In the genomic region with DNA sequence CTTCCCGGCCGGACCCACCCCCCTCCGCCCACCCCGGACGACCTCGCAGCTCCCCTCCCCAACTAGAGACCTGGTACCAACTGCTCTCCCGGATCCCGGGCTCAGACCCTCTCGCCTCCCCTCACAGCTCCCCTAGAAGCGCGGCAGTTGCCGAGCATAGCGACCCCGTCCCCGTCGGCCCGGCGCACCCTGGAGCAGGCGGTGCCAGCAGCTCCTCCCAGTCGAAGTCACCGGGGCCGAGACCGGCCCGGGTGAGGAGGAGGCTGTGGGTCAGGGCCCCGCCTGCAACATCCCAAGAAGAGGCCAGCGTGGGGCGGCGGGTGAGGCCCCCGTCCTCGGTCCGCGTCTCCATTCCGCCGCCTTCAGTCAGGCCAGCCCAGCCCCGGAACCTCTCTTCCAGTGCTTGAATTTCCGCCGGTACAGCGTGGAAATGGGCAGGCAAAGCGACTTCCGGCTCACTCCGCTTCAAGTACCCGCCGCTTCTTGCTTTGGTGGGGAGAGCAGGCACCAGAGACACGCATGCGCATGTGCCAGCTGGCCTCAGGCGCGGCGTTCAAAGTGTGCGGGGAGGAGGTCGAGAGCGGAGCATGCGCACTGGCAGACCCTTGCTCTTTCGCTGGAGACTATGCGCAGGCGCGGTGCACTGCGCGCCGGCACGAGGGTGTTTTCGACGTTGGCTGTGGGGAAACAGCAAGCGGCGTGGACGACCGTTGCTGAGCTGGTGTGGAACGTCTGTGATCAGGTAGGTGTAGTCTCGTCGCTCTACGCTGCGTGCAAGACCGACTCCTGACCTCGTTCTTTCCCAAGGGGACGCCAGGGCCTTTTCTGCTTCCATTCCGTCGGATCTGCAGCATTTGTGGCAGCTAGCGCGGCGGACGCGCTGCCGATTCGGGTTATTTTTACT, we compare ENCODE assay signal across 8 cellular contexts. TPM values are rescaled to one million over a fixed set of nuclear protein-coding genes. Genes with fewer than 3 reads are reported as not detected.
DNase-seq lines count a peak whose midpoint lies in the region; ATAC-seq and TF ChIP-seq lines count a peak whose summit lies in the region.

TSS of gene C10orf88 (minus strand) at position 401 of the 904 bp plus-strand sequence. CDS start at position 352, 49 bp downstream.

- POLR2A ChIA-PET in AG04449 (lab: Yijun Ruan, JAX) (interaction anchor here (1.4 kb wide), 1 partner anchor 26 kb away, joined by 4 read pairs; the partner anchor contains the start of gene PSTK), WTC11 (lab: Charles Lee) (interaction anchor here (0.9 to 1.4 kb wide), 2 partner anchors 74 to 109 kb away, joined by 3 read pairs; partner anchors contain the start of gene CUZD1)

- H3K4me1 Mint-ChIP-seq in WTC11 (peaks cover 11% of the 10 kb centered on the region), immature natural killer cell (peaks cover 26 to 37% of the 10 kb centered on the region in 2 donors)

- H3K27me3 Mint-ChIP-seq in WTC11 (ENCODE audit: low read depth) (peaks cover 45% of the 10 kb centered on the region), immature natural killer cell (ENCODE audit: low read depth in 3 of 3) (peaks cover 5 to 18% (median 6%) of the 10 kb centered on the region in 3 donors)

- H3K4me3 ChIP-seq in AG04449 (ENCODE audit: low read depth, low read length): peak within 1 kb of the TSS; percentile 80

- H3K4me3 Mint-ChIP-seq in WTC11 (peak within 1 kb of the TSS; percentile 73), immature natural killer cell (peak within 1 kb of the TSS; percentile 89 to 95 (median 94))

- ATAC-seq in GM18907 (IDR thresholded peaks at IDR 0.05; ENCODE audit: unreplicated experiment) (peak; percentile 98), HG03159 (IDR thresholded peaks at IDR 0.05; ENCODE audit: unreplicated experiment) (peak; percentile 97), WTC11 (peak; percentile 99)

- H3K36me3 Mint-ChIP-seq in WTC11 (peaks cover 9% of the 10 kb centered on the region; the same call in 1 of the 2 replicates), immature natural killer cell (peaks cover 0 to 9% (median 3%) of the 10 kb centered on the region in 3 donors)

- H3K9me3 Mint-ChIP-seq in WTC11 (peaks cover 16% of the 10 kb centered on the region), immature natural killer cell (no peaks in the 10 kb centered on the region)

- CTCF ChIA-PET in AG04449 (lab: Yijun Ruan, JAX) (interaction anchor here (0.9 to 3.8 kb wide), 3 partner anchors 9 to 32 kb away, joined by 3 to 24 read pairs (median 4); partner anchors contain the start of gene PSTK), WTC11 (lab: Charles Lee) (interaction anchor here (1.6 kb wide), 1 partner anchor 28 kb away, joined by 4 read pairs; no protein-coding TSS in a partner anchor)

- H3K27ac ChIP-seq in caudate nucleus (ENCODE audit: low read depth, low read length): peak within 1 kb of the TSS; percentile 77

- H3K27ac Mint-ChIP-seq in WTC11 (no peak within 1 kb of the TSS), immature natural killer cell (peak within 1 kb of the TSS; percentile 63 to 85 (median 80))

- TF ChIP-seq CTCF in AG04449 (IDR thresholded peaks at IDR 0.05; ENCODE audit: insufficient read depth, low read length, missing control alignments) (peak; percentile 1), WTC11 (IDR thresholded peaks at IDR 0.05) (no peak)

- DNase-seq in AG04449 (ENCODE audit: low read depth, low spot score) (peak; percentile 93), NCI-H2227 treated with DMSO at 0.1 percent for 48 hours (lab: John Stamatoyannopoulos, UW) (peak; percentile 95), WTC11 (ENCODE audit: low spot score) (peak; percentile 96), caudate nucleus (lab: John Stamatoyannopoulos, UW) (peak; percentile 32 to 98 (median 96)), immature natural killer cell (peak; percentile 96 to 99 (median 98)), smooth muscle cell of the brain vasculature (ENCODE audit: low read depth, low spot score) (peak; percentile 96)

TF ChIP-seq in WTC11, 78 proteins besides CTCF, POLR2A, EP300 and RAD21 (continues in another document):
- TF ChIP-seq, protein P1, sequence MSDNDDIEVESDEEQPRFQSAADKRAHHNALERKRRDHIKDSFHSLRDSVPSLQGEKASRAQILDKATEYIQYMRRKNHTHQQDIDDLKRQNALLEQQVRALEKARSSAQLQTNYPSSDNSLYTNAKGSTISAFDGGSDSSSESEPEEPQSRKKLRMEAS (CRISPR knock-in tag; IDR thresholded peaks at IDR 0.05): peak; percentile 100
- TF ChIP-seq E2F4 (CRISPR knock-in tag; IDR thresholded peaks at IDR 0.05; ENCODE audit: borderline replicate concordance, low read depth) (no peak), SOX15 (CRISPR knock-in tag; IDR thresholded peaks at IDR 0.05) (no peak), PRRX2 (CRISPR knock-in tag; IDR thresholded peaks at IDR 0.05) (no peak), ZNF219 (CRISPR knock-in tag; IDR thresholded peaks at IDR 0.05; ENCODE audit: borderline replicate concordance) (no peak), NFATC4 (CRISPR knock-in tag; IDR thresholded peaks at IDR 0.05) (no peak), ATF6 (CRISPR knock-in tag; IDR thresholded peaks at IDR 0.05) (no peak), RELA (CRISPR knock-in tag; IDR thresholded peaks at IDR 0.05; ENCODE audit: borderline replicate concordance) (peak; percentile 98), ZNF423 (CRISPR knock-in tag; IDR thresholded peaks at IDR 0.05) (no peak), NFE2L1 (CRISPR knock-in tag; IDR thresholded peaks at IDR 0.05) (peak; percentile 97), CREM (CRISPR knock-in tag; IDR thresholded peaks at IDR 0.05) (peak; percentile 86; the same call in 1 of the 2 replicates), KAT7 (CRISPR knock-in tag; IDR thresholded peaks at IDR 0.05; ENCODE audit: borderline replicate concordance) (peak; percentile 96), CBFB (CRISPR knock-in tag; IDR thresholded peaks at IDR 0.05; ENCODE audit: low read depth) (peak; percentile 87; the same call in 1 of the 2 replicates), FOXJ3 (CRISPR knock-in tag; IDR thresholded peaks at IDR 0.05; ENCODE audit: borderline replicate concordance) (no peak), IRF2 (CRISPR knock-in tag; IDR thresholded peaks at IDR 0.05; ENCODE audit: borderline replicate concordance, low read depth) (no peak)
- TF ChIP-seq, protein P2, sequence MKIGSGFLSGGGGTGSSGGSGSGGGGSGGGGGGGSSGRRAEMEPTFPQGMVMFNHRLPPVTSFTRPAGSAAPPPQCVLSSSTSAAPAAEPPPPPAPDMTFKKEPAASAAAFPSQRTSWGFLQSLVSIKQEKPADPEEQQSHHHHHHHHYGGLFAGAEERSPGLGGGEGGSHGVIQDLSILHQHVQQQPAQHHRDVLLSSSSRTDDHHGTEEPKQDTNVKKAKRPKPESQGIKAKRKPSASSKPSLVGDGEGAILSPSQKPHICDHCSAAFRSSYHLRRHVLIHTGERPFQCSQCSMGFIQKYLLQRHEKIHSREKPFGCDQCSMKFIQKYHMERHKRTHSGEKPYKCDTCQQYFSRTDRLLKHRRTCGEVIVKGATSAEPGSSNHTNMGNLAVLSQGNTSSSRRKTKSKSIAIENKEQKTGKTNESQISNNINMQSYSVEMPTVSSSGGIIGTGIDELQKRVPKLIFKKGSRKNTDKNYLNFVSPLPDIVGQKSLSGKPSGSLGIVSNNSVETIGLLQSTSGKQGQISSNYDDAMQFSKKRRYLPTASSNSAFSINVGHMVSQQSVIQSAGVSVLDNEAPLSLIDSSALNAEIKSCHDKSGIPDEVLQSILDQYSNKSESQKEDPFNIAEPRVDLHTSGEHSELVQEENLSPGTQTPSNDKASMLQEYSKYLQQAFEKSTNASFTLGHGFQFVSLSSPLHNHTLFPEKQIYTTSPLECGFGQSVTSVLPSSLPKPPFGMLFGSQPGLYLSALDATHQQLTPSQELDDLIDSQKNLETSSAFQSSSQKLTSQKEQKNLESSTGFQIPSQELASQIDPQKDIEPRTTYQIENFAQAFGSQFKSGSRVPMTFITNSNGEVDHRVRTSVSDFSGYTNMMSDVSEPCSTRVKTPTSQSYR (CRISPR knock-in tag; IDR thresholded peaks at IDR 0.05): peak; percentile 89
- TF ChIP-seq, protein P3, sequence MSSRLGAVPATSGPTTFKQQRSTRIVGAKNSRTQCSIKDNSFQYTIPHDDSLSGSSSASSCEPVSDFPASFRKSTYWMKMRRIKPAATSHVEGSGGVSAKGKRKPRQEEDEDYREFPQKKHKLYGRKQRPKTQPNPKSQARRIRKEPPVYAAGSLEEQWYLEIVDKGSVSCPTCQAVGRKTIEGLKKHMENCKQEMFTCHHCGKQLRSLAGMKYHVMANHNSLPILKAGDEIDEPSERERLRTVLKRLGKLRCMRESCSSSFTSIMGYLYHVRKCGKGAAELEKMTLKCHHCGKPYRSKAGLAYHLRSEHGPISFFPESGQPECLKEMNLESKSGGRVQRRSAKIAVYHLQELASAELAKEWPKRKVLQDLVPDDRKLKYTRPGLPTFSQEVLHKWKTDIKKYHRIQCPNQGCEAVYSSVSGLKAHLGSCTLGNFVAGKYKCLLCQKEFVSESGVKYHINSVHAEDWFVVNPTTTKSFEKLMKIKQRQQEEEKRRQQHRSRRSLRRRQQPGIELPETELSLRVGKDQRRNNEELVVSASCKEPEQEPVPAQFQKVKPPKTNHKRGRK (CRISPR knock-in tag; IDR thresholded peaks at IDR 0.05; ENCODE audit: borderline replicate concordance): no peak

RNA-seq across cellular contexts. Expression of gene C10orf88, which starts in this region (rescaled TPM):
- total RNA-seq in WTC11 (2021): 6.4 to 7.7 TPM (median 6.5 TPM) in 3 replicates
- 1 to 10 TPM; 4.3 to 8.2 (median 5.9) TPM for polyA plus RNA-seq in immature natural killer cell

Comparison
In these comparisons a context has a peak if more than half of its experiments do, and no peak if none do; other contexts are left out.
1. Peak in every context shown above with its lines: DNase-seq, ATAC-seq, H3K4me3 ChIP-seq and H3K27ac ChIP-seq.